15 cellular contexts compared by ENCODE assay signal in genomic region chr16:84315422-84315821, GRCh38. TPM values are rescaled to one million over a fixed set of nuclear protein-coding genes. Genes with fewer than 3 reads are reported as not detected.
"Had no signal": no experiment of that assay in that cellular context is flagged by ENCODE, and none has a peak within 500 bp of the region (broad histone marks: within the 10 kb centered on the region; RNA-seq: fewer than 3 reads in every experiment).

No MANE protein-coding gene starts in this region.

- H3K36me3 ChIP-seq: esophagus squamous epithelium, WERI-Rb-1 had no signal

- ATAC-seq: activated CD4-positive, alpha-beta T cell treated with anti-CD3 and anti-CD28 coated beads for 36 hours; activated naive CD8-positive, alpha-beta T cell treated with anti-CD3 and anti-CD28 coated beads, Interleukin-2, amount 50 U/mL, for 24 hours; activated T-cell treated with anti-CD3 and anti-CD28 coated beads, Interleukin-2, amount 50 U/mL, for 72 hours; stimulated activated memory B cell treated with anti-CD40 and anti-IgM and Interleukin-4, amounts not matched to agents 10 μg/mL and 1 μg/mL and 100 μg/mL, for 72 hours; T-cell had no signal

- H3K27ac Mint-ChIP-seq: activated CD4-positive, alpha-beta memory T cell treated with anti-CD3 and anti-CD28 coated beads, Interleukin-2, amount 10 ng/mL, durations not matched to agents 7 days and 5 days; activated CD4-positive, alpha-beta T cell treated with anti-CD3 and anti-CD28 coated beads for 36 hours; activated naive CD8-positive, alpha-beta T cell treated with anti-CD3 and anti-CD28 coated beads, Interleukin-2, amount 50 U/mL, for 24 hours; activated T-cell treated with anti-CD3 and anti-CD28 coated beads, Interleukin-2, amount 50 U/mL, for 72 hours; nephron progenitor cell; stimulated activated memory B cell treated with anti-CD40 and anti-IgM and Interleukin-4, amounts not matched to agents 10 μg/mL and 1 μg/mL and 100 μg/mL, for 72 hours; T-cell had no signal

- H3K9me3 Mint-ChIP-seq: activated naive CD8-positive, alpha-beta T cell treated with anti-CD3 and anti-CD28 coated beads, Interleukin-2, amount 50 U/mL, for 24 hours had no signal

- H3K4me2 ChIP-seq: smooth muscle cell had no signal

- H3K4me3 ChIP-seq: esophagus squamous epithelium, smooth muscle cell, tibial nerve had no signal

- DNase-seq: activated CD4-positive, alpha-beta memory T cell treated with anti-CD3 and anti-CD28 coated beads, Interleukin-2, amount 10 ng/mL, durations not matched to agents 7 days and 5 days; activated CD4-positive, alpha-beta T cell treated with anti-CD3 and anti-CD28 coated beads for 36 hours; activated naive CD8-positive, alpha-beta T cell treated with anti-CD3 and anti-CD28 coated beads, Interleukin-2, amount 50 U/mL, for 24 hours; activated T-cell treated with anti-CD3 and anti-CD28 coated beads, Interleukin-2, amount 50 U/mL, for 72 hours; caudate nucleus; esophagus squamous epithelium; kidney glomerular epithelial cell; nephron progenitor cell; T-cell; T1000; WERI-Rb-1 had no signal

- H3K4me1 Mint-ChIP-seq: activated CD4-positive, alpha-beta memory T cell treated with anti-CD3 and anti-CD28 coated beads, Interleukin-2, amount 10 ng/mL, durations not matched to agents 7 days and 5 days; activated CD4-positive, alpha-beta T cell treated with anti-CD3 and anti-CD28 coated beads for 36 hours; activated naive CD8-positive, alpha-beta T cell treated with anti-CD3 and anti-CD28 coated beads, Interleukin-2, amount 50 U/mL, for 24 hours; stimulated activated memory B cell treated with anti-CD40 and anti-IgM and Interleukin-4, amounts not matched to agents 10 μg/mL and 1 μg/mL and 100 μg/mL, for 72 hours had no signal

- H3K4me3 Mint-ChIP-seq: activated CD4-positive, alpha-beta memory T cell treated with anti-CD3 and anti-CD28 coated beads, Interleukin-2, amount 10 ng/mL, durations not matched to agents 7 days and 5 days; activated CD4-positive, alpha-beta T cell treated with anti-CD3 and anti-CD28 coated beads for 36 hours; activated naive CD8-positive, alpha-beta T cell treated with anti-CD3 and anti-CD28 coated beads, Interleukin-2, amount 50 U/mL, for 24 hours; activated T-cell treated with anti-CD3 and anti-CD28 coated beads, Interleukin-2, amount 50 U/mL, for 72 hours; nephron progenitor cell; stimulated activated memory B cell treated with anti-CD40 and anti-IgM and Interleukin-4, amounts not matched to agents 10 μg/mL and 1 μg/mL and 100 μg/mL, for 72 hours; T-cell had no signal

- H3K36me3 Mint-ChIP-seq: stimulated activated memory B cell treated with anti-CD40 and anti-IgM and Interleukin-4, amounts not matched to agents 10 μg/mL and 1 μg/mL and 100 μg/mL, for 72 hours; T-cell had no signal

- H3K27ac ChIP-seq: tibial nerve, WERI-Rb-1 had no signal

RNA-seq across cellular contexts. Expression of gene WFDC1, which starts 20.7 kb away (rescaled TPM):
- total RNA-seq: activated CD4-positive, alpha-beta memory T cell treated with anti-CD3 and anti-CD28 coated beads, Interleukin-2, amount 10 ng/mL, durations not matched to agents 7 days and 5 days; activated CD4-positive, alpha-beta T cell treated with anti-CD3 and anti-CD28 coated beads for 36 hours; activated T-cell treated with anti-CD3 and anti-CD28 coated beads, Interleukin-2, amount 50 U/mL, for 72 hours; T-cell had no signal

RNA-seq across cellular contexts. Expression of gene ATP2C2, which starts 52.9 kb away (rescaled TPM):
- total RNA-seq: activated CD4-positive, alpha-beta memory T cell treated with anti-CD3 and anti-CD28 coated beads, Interleukin-2, amount 10 ng/mL, durations not matched to agents 7 days and 5 days; activated CD4-positive, alpha-beta T cell treated with anti-CD3 and anti-CD28 coated beads for 36 hours; subcutaneous adipose tissue; T-cell; tibial nerve had no signal
